ENCODE assay signal across 19 cellular contexts in genomic region chr12:131386781-131387180, GRCh38.
A peak's percentile ranks its signal among the peaks of the same experiment; 100 is the strongest.
DNase-seq lines count a peak whose midpoint lies in the region; ATAC-seq, FAIRE-seq and TF ChIP-seq lines count a peak whose summit lies in the region.
"Had no signal": no experiment of that assay in that cellular context is flagged by ENCODE, and none has a peak within 500 bp of the region (broad histone marks: within the 10 kb centered on the region; RNA-seq: fewer than 3 reads in every experiment).

No MANE protein-coding gene starts in this region.

- 85% methylated on average over 10 of the region's 11 CpGs; no CpG with 5 or more reads in 1 of the 2 experiments for WGBS in H1 (ENCODE audit: extremely low coverage in 1 of 2, insufficient coverage in 1 of 2, insufficient read length in 1 of 2, insufficient replicate concordance in 2 of 2, low coverage in 1 of 2, low lambda C conversion rate in 2 of 2, missing lambda C conversion rate in 1 of 2), 2 experiments
- WGBS in neuronal stem cell (ENCODE audit: extremely low coverage in 2 of 2, insufficient read length in 2 of 2, insufficient replicate concordance in 1 of 2), 2 donors: no CpG with 5 or more reads among the region's 11 CpGs

- H3K4me1 Mint-ChIP-seq in CD14-positive monocyte: no peaks in the 10 kb centered on the region
- H3K4me1 Mint-ChIP-seq: B cell; CD8-positive, alpha-beta memory T cell had no signal

- no peaks in the 10 kb centered on the region for H3K9me3 ChIP-seq in H1 (ENCODE audit: insufficient read depth in 2 of 2, low read depth in 1 of 2, low read length in 1 of 2)
- H3K9me3 ChIP-seq in neuronal stem cell (replicated peaks in 1 of 2; ENCODE audit: control insufficient read depth in 2 of 2, insufficient read depth in 1 of 2, low read depth in 1 of 2, low read length in 2 of 2): no peaks in the 10 kb centered on the region

- H4K91ac ChIP-seq in H1 (replicated peaks; ENCODE audit: insufficient read length, low read length) (no peak overlapping the region), neuronal stem cell (ENCODE audit: low read depth, low read length, poor library complexity) (no peak overlapping the region)

- no peaks in the 10 kb centered on the region for H3K36me3 Mint-ChIP-seq in CD14-positive monocyte
- H3K36me3 Mint-ChIP-seq: CD8-positive, alpha-beta memory T cell had no signal

- H3K4me1 ChIP-seq in H1 (replicated peaks in 1 of 4; ENCODE audit: control insufficient read depth in 3 of 4, insufficient read depth in 4 of 4, low read length in 3 of 4) (peaks cover 0 to 32% (median 4%) of the 10 kb centered on the region in 4 experiments; a peak in 4 of 7 replicates), neuronal stem cell (ENCODE audit: control insufficient read depth in 2 of 2, insufficient read depth in 1 of 2, low read depth in 1 of 2, low read length in 2 of 2) (peaks cover 0 to 30% of the 10 kb centered on the region in 2 donors)

- H3K9ac ChIP-seq in H1 (replicated peaks in 1 of 4; ENCODE audit: extremely low read depth in 1 of 4, low read depth in 3 of 4, low read length in 3 of 4): no peak overlapping the region
- no peak overlapping the region for H3K9ac ChIP-seq in neuronal stem cell (ENCODE audit: low read depth, low read length, poor library complexity)

- no peaks in the 10 kb centered on the region for H3K9me3 Mint-ChIP-seq in CD14-positive monocyte
- H3K9me3 Mint-ChIP-seq: H9 had no signal

- TF ChIP-seq CTCF in CD14-positive monocyte (IDR thresholded peaks at IDR 0.05): no peak
- no peak for TF ChIP-seq CTCF in H1 (IDR thresholded peaks at IDR 0.05; ENCODE audit: control extremely low read depth in 1 of 3, insufficient read depth in 1 of 3, low read depth in 1 of 3, low read length in 3 of 3)
- no peak for TF ChIP-seq CTCF in GM10266 (IDR thresholded peaks at IDR 0.05; ENCODE audit: control insufficient read depth, insufficient read depth, low read depth, missing control alignments)

- POLR2A ChIA-PET in H1 (lab: Charles Lee; ENCODE audit: partially characterized antibody): no interaction called here

- H3K79me2 ChIP-seq in H1 (ENCODE audit: control insufficient read depth in 1 of 2, insufficient read depth in 2 of 2, low read length in 2 of 2): no peaks in the 10 kb centered on the region

- no peak overlapping the region for H2AFZ ChIP-seq in H1 (ENCODE audit: low read length)
- no peak overlapping the region for H2AFZ ChIP-seq in neuronal stem cell (ENCODE audit: low read length)
- H2AFZ ChIP-seq: GM23338 had no signal

- no peak overlapping the region for H2BK12ac ChIP-seq in H1 (ENCODE audit: low read depth, low read length)
- H2BK12ac ChIP-seq in neuronal stem cell (ENCODE audit: low read length): no peak overlapping the region

- H3K14ac ChIP-seq in H1 (ENCODE audit: insufficient read length) (no peak overlapping the region), neuronal stem cell (ENCODE audit: low read length) (peak overlapping the region; percentile 75)

- H3K36me3 ChIP-seq in H1 (ENCODE audit: control insufficient read depth in 2 of 4, insufficient read depth in 4 of 4, low read length in 3 of 4): no peaks in the 10 kb centered on the region
- no peaks in the 10 kb centered on the region for H3K36me3 ChIP-seq in neuronal stem cell (replicated peaks in 1 of 2; ENCODE audit: control insufficient read depth in 2 of 2, insufficient read depth in 2 of 2, low read length in 2 of 2)

- H3K79me1 ChIP-seq in H1 (ENCODE audit: low read depth, low read length): no peaks in the 10 kb centered on the region
- H3K79me1 ChIP-seq in neuronal stem cell (ENCODE audit: low read depth, low read length): no peaks in the 10 kb centered on the region

- no peak overlapping the region for H2BK5ac ChIP-seq in H1 (ENCODE audit: low read depth, low read length)
- no peak overlapping the region for H2BK5ac ChIP-seq in neuronal stem cell (ENCODE audit: low read length)

- H4K20me1 ChIP-seq in H1 (replicated peaks in 1 of 2; ENCODE audit: control insufficient read depth in 1 of 2, insufficient read depth in 2 of 2, low read length in 2 of 2): peaks cover 0 to 1% of the 10 kb centered on the region in 2 experiments

- no peak for ATAC-seq in GM19397 (IDR thresholded peaks at IDR 0.05; ENCODE audit: unreplicated experiment)
- ATAC-seq: GM23338, K562 had no signal

- peak overlapping the region; percentile 35; the same call in 1 of the 2 replicates for H4K8ac ChIP-seq in H1 (ENCODE audit: extremely low read depth, insufficient read depth, low read length)
- H4K8ac ChIP-seq in neuronal stem cell (ENCODE audit: low read depth, low read length): no peak overlapping the region

- H2BK120ac ChIP-seq in H1 (replicated peaks; ENCODE audit: low read depth, low read length): no peak overlapping the region
- H2BK120ac ChIP-seq in neuronal stem cell (ENCODE audit: low read depth, low read length): no peak overlapping the region

- no peaks in the 10 kb centered on the region for H3K23me2 ChIP-seq in H1 (ENCODE audit: low read depth, low read length)

- peaks cover 2 to 8% (median 5%) of the 10 kb centered on the region in 3 donors for H3K27me3 Mint-ChIP-seq in CD14-positive monocyte (ENCODE audit: low read depth in 3 of 3)

- no peak for TF ChIP-seq RAD21 in H1 (IDR thresholded peaks at IDR 0.05 in 1 of 2, conservative IDR thresholded peaks at IDR 0.05 in 1 of 2; ENCODE audit: low read depth in 2 of 2, low read length in 2 of 2)

- H3K27me3 ChIP-seq in H1 (replicated peaks in 1 of 4; ENCODE audit: control insufficient read depth in 3 of 4, extremely low read depth in 1 of 4, insufficient read depth in 3 of 4, low read length in 3 of 4): no peaks in the 10 kb centered on the region
- peaks cover 0 to 13% (median 2%) of the 10 kb centered on the region in 3 experiments for H3K27me3 ChIP-seq in neuronal stem cell (ENCODE audit: control insufficient read depth in 3 of 3, insufficient read depth in 3 of 3, low read depth in 1 of 3, low read length in 3 of 3)

- H3K18ac ChIP-seq in H1 (ENCODE audit: extremely low read depth, low read length): no peak overlapping the region
- H3K18ac ChIP-seq in neuronal stem cell (ENCODE audit: low read length): no peak overlapping the region

- intact Hi-C loops in CD14-positive monocyte (cut with micrococcal nuclease): no loop called here

- no peak overlapping the region for H3K56ac ChIP-seq in H1 (replicated peaks; ENCODE audit: insufficient read length, low read depth, low read length)

- no peak overlapping the region for H3K4me2 ChIP-seq in H1 (ENCODE audit: insufficient read depth in 1 of 2, low read depth in 2 of 2, low read length in 2 of 2)
- no peak overlapping the region for H3K4me2 ChIP-seq in neuronal stem cell (ENCODE audit: insufficient read depth, low read length, poor library complexity, severe bottlenecking)
- H3K4me2 ChIP-seq: GM23338 had no signal

- H2BK15ac ChIP-seq in H1 (ENCODE audit: low read length) (no peak overlapping the region), neuronal stem cell (ENCODE audit: low read length) (no peak overlapping the region)

- no peak for TF ChIP-seq POLR2A in H1 (IDR thresholded peaks at IDR 0.05; ENCODE audit: control extremely low read depth in 1 of 2, low read depth in 2 of 2, low read length in 2 of 2)

- H3K4me3 ChIP-seq in H1 (ENCODE audit: extremely low read depth in 1 of 4, insufficient read depth in 2 of 4, low read depth in 3 of 4, low read length in 4 of 4) (no peak overlapping the region), neuronal stem cell (ENCODE audit: low read length in 2 of 2) (no peak overlapping the region)
- H3K4me3 ChIP-seq: GM23338, K562 had no signal

- CTCF ChIA-PET in H1 (lab: Charles Lee; ENCODE audit: partially characterized antibody): interaction anchor here (1.0 to 1.3 kb wide), 4 partner anchors 11 to 368 kb away, joined by 3 read pairs; no protein-coding TSS in a partner anchor

- H2AK5ac ChIP-seq in H1 (ENCODE audit: low read depth, low read length): no peak overlapping the region
- no peak overlapping the region for H2AK5ac ChIP-seq in neuronal stem cell (ENCODE audit: low read depth, low read length)

- DNase-seq in CD14-positive monocyte (ENCODE audit: low spot score) (peak; percentile 39), H1 (ENCODE audit: low read depth in 1 of 2, low spot score in 2 of 2) (no peak), neuronal stem cell (ENCODE audit: low spot score) (no peak), GM10266 (ENCODE audit: extremely low spot score) (no peak), UCSD-AML1 (lab: John Stamatoyannopoulos, UW; ENCODE audit: unreplicated experiment) (no peak)
- DNase-seq: COR-L47, DMS 273 treated with DMSO at 0.1 percent for 48 hours, H9, IMR-90 had no signal

- no peak overlapping the region for H3K27ac ChIP-seq in H1 (ENCODE audit: low read depth, low read length)
- no peak overlapping the region for H3K27ac ChIP-seq in neuronal stem cell (replicated peaks; ENCODE audit: low read length)
- H3K27ac ChIP-seq: C4-2B had no signal

- no peak for TF ChIP-seq EP300 in H1 (IDR thresholded peaks at IDR 0.05; ENCODE audit: borderline replicate concordance in 1 of 2, low read depth in 2 of 2, low read length in 2 of 2)

- FAIRE-seq in H1 (lab: Jason Lieb, UNC): no peak
- FAIRE-seq: G401.6, GM12892, GM18507, HTR-8/SVneo, K562 had no signal

- no peak overlapping the region for H3K27ac Mint-ChIP-seq in CD14-positive monocyte
- H3K27ac Mint-ChIP-seq: B cell; CD8-positive, alpha-beta memory T cell; GM23338; H9 had no signal

- H4K5ac ChIP-seq in H1 (ENCODE audit: insufficient read length, low read depth, low read length): no peak overlapping the region

- H3K23ac ChIP-seq in H1 (ENCODE audit: insufficient read length) (no peak overlapping the region), neuronal stem cell (ENCODE audit: low read depth, low read length, poor library complexity) (no peak overlapping the region)

- no peak overlapping the region for H2BK20ac ChIP-seq in H1 (ENCODE audit: low read length)

- no peak overlapping the region for H3K4me3 Mint-ChIP-seq in CD14-positive monocyte
- H3K4me3 Mint-ChIP-seq: B cell; CD8-positive, alpha-beta memory T cell; GM23338; H9 had no signal

- H3K4ac ChIP-seq in H1 (replicated peaks; ENCODE audit: insufficient read length, low read depth, low read length): no peak overlapping the region
- no peak overlapping the region for H3K4ac ChIP-seq in neuronal stem cell (ENCODE audit: low read length)

TF ChIP-seq in H1, 55 proteins besides CTCF, POLR2A, EP300 and RAD21 (continues in another document):
- no peak for TF ChIP-seq RNF2 (IDR thresholded peaks at IDR 0.05; ENCODE audit: borderline replicate concordance, low read depth, low read length, missing control alignments, poor library complexity, severe bottlenecking)
- TF ChIP-seq MAX (IDR thresholded peaks at IDR 0.05): no peak
- no peak for TF ChIP-seq KDM4A (IDR thresholded peaks at IDR 0.05; ENCODE audit: low read depth, low read length, severe bottlenecking)
- TF ChIP-seq BRCA1 (IDR thresholded peaks at IDR 0.05; ENCODE audit: low read depth, low read length): no peak
- no peak for TF ChIP-seq HDAC2 (IDR thresholded peaks at IDR 0.05; ENCODE audit: borderline replicate concordance in 1 of 2, low read depth in 2 of 2, low read length in 2 of 2)
- no peak for TF ChIP-seq SIX5 (IDR thresholded peaks at IDR 0.05; ENCODE audit: low read depth, low read length)
- no peak for TF ChIP-seq TCF12 (IDR thresholded peaks at IDR 0.05; ENCODE audit: low read depth, low read length)
